ENCODE assay signal across 18 cellular contexts in the genomic region with DNA sequence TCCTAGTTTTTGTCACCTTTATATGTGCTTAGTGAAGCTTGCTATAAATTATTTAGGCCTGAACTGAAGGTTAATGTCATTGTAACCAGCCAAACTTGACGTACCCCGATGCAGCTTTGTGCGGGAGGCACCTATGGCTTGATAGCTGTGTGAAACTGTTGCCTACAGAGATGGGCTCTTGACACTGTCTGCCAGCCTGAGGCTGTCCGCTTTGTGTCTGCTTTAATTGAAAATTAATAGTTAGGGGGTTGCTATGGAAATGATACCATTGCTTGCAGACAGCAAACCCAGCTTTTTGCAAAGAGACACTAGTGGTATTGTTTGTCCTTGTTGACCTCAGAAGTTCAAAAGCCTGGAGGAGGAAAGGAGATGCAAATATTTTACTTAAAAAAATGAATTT. TPM values are rescaled to one million over a fixed set of nuclear protein-coding genes. Genes with fewer than 3 reads are reported as not detected.
DNase-seq lines count a peak whose midpoint lies in the region; ATAC-seq, FAIRE-seq and TF ChIP-seq lines count a peak whose summit lies in the region.
"Had no signal": no experiment of that assay in that cellular context is flagged by ENCODE, and none has a peak within 500 bp of the region (broad histone marks: within the 10 kb centered on the region; RNA-seq: fewer than 3 reads in every experiment).

No MANE protein-coding gene starts in this region.

- no peak overlapping the region for H3K4me3 ChIP-seq in SJCRH30
- H3K4me3 ChIP-seq in kidney (ENCODE audit: low read length in 2 of 2) = no peak overlapping the region
- H3K4me3 ChIP-seq: heart left ventricle had no signal

- peak overlapping the region; percentile 91 for H3K27ac ChIP-seq in SJCRH30
- H3K27ac ChIP-seq in kidney (ENCODE audit: low read depth in 2 of 2, low read length in 2 of 2) = no peak overlapping the region

- no peak for FAIRE-seq in kidney (lab: Jason Lieb, UNC)
- FAIRE-seq: H54 had no signal

- ATAC-seq in sciatic nerve = no peak
- ATAC-seq: heart left ventricle, natural killer cell had no signal

- intact Hi-C loops in sciatic nerve (cut with DNase I) (no loop called here), kidney (cut with DNase I) (no loop called here)

- H3K9me3 ChIP-seq in SJCRH30 (replicated peaks) (no peaks in the 10 kb centered on the region), kidney (ENCODE audit: control insufficient read depth in 1 of 2, low read length in 2 of 2) (no peaks in the 10 kb centered on the region)
- H3K9me3 ChIP-seq: heart left ventricle had no signal

- H3K4me1 Mint-ChIP-seq in neural crest cell = peaks cover 16% of the 10 kb centered on the region
- H3K4me1 Mint-ChIP-seq: CD14-positive monocyte, natural killer cell had no signal

- H3K27me3 Mint-ChIP-seq in neural crest cell (ENCODE audit: low read depth) = no peaks in the 10 kb centered on the region

- no peaks in the 10 kb centered on the region for H3K27me3 ChIP-seq in SJCRH30

- H3K27ac Mint-ChIP-seq in neural crest cell (ENCODE audit: unreplicated experiment) = no peak overlapping the region
- H3K27ac Mint-ChIP-seq: CD14-positive monocyte, natural killer cell had no signal

- H3K4me1 ChIP-seq in SJCRH30 (peaks cover 23% of the 10 kb centered on the region), kidney (ENCODE audit: control insufficient read depth in 1 of 2, insufficient read depth in 1 of 2, low read depth in 1 of 2, low read length in 2 of 2) (peaks cover 0 to 4% of the 10 kb centered on the region in 2 donors)

- H3K4me3 Mint-ChIP-seq in neural crest cell = peak overlapping the region; percentile 42
- H3K4me3 Mint-ChIP-seq: CD14-positive monocyte, natural killer cell had no signal

- H3K9me3 Mint-ChIP-seq in neural crest cell = no peaks in the 10 kb centered on the region
- H3K9me3 Mint-ChIP-seq: CD14-positive monocyte had no signal

- H3K36me3 ChIP-seq in SJCRH30 (no peaks in the 10 kb centered on the region), kidney (ENCODE audit: control insufficient read depth in 1 of 2, insufficient read depth in 2 of 2, low read length in 2 of 2) (no peaks in the 10 kb centered on the region)
- H3K36me3 ChIP-seq: heart left ventricle had no signal

- DNase-seq in COLO829 (ENCODE audit: low spot score) (peak; percentile 14), NCI-H1417 (lab: John Stamatoyannopoulos, UW) (peak; percentile 56 to 95 (median 76)), SJCRH30 (peak; percentile 12 to 47), neural crest cell (ENCODE audit: low read depth, low spot score) (peak; percentile 10), GF-D8 (lab: John Stamatoyannopoulos, UW) (no peak), sciatic nerve (ENCODE audit: low spot score) (no peak), kidney (no peak)
- no peak for DNase-seq in stimulated activated CD4-positive, alpha-beta T cell treated with anti-CD3 and anti-CD28 coated beads, Interleukin-1b, Interleukin-23, amount 100 ng/mL, for 48 hours
- DNase-seq: activated CD4-positive, alpha-beta T cell treated with anti-CD3 and anti-CD28 coated beads for 48 hours; activated gamma-delta T cell treated with Interleukin-2 at 50 U/mL for 16 hours; effector CD4-positive, alpha-beta T cell; heart left ventricle; islet precursor cell; natural killer cell; stimulated activated naive CD4-positive, alpha-beta T cell; trophoblast cell had no signal

- H3K36me3 Mint-ChIP-seq in neural crest cell (ENCODE audit: low read depth) = no peaks in the 10 kb centered on the region
- H3K36me3 Mint-ChIP-seq: CD14-positive monocyte, natural killer cell had no signal

- TF ChIP-seq CTCF in neural crest cell (conservative IDR thresholded peaks at IDR 0.05) (no peak), kidney (IDR thresholded peaks at IDR 0.05; ENCODE audit: borderline replicate concordance, extremely low read depth, insufficient read depth) (no peak)

- no peak overlapping the region for H3K9ac ChIP-seq in kidney (ENCODE audit: low read length in 2 of 2)

RNA-seq across cellular contexts. Expression of a gene that starts 2.1 kb away (rescaled TPM):
- total RNA-seq in SJCRH30 (2014; rRNA removed; shearing (Covaris generic)) = 52.5 and 52.7 TPM in 2 replicates
- total RNA-seq in neural crest cell = 4.9 and 7.1 TPM in 2 replicates
- total RNA-seq in sciatic nerve = 24.7 TPM
- total RNA-seq in kidney = 8.0 TPM
- polyA plus RNA-seq in kidney (ENCODE audit: insufficient read depth, low read depth, low replicate concordance) = 0.69 TPM
- total RNA-seq: natural killer cell had no signal
- polyA plus RNA-seq: CD14-positive monocyte had no signal

Comparison
In these comparisons a context has a peak if more than half of its experiments do, and no peak if none do; other contexts are left out.
1. DNase-seq: peak in COLO829 (single experiment), NCI-H1417 (3 of 3), SJCRH30 (2 of 2) and neural crest cell (single experiment); none in GF-D8 (single experiment), sciatic nerve (single experiment), kidney (single experiment) and stimulated activated CD4-positive, alpha-beta T cell treated with anti-CD3 and anti-CD28 coated beads, Interleukin-1b, Interleukin-23, amount 100 ng/mL, for 48 hours (single experiment).